Comparison of ENCODE assay signal across 33 cellular contexts in the genomic region with DNA sequence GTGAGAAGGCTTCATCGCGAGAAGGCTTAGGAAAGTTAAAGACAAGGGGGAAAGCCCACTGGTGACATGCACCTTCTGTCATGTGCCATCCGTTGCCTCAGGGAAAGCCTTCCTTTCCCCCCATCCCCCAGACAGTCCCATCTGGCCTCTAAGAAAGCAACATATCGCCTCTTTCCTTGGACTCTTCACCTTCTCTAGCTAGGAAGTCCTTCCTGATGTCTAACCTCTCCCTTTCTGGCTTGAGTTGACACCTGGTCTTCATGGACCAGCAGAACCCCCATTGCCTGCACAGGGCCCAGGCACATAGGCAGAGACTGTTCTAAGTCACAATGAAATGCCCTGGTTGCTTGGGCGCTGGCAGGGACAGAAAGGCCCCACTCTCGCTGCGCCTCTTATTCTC. TPM values are rescaled to one million over a fixed set of nuclear protein-coding genes. Genes with fewer than 3 reads are reported as not detected.
DNase-seq lines count a peak whose midpoint lies in the region; ATAC-seq, FAIRE-seq and TF ChIP-seq lines count a peak whose summit lies in the region.
"Had no signal": no experiment of that assay in that cellular context is flagged by ENCODE, and none has a peak within 500 bp of the region (broad histone marks: within the 10 kb centered on the region; RNA-seq: fewer than 3 reads in every experiment).

No MANE protein-coding gene starts in this region.

- H3K4ac ChIP-seq in H1 (replicated peaks; ENCODE audit: insufficient read length, low read depth, low read length): no peak overlapping the region

- H3K4me3 ChIP-seq in BLaER1 (no peak overlapping the region), H1 (ENCODE audit: extremely low read depth in 1 of 4, insufficient read depth in 2 of 4, low read depth in 3 of 4, low read length in 4 of 4) (no peak overlapping the region), upper lobe of right lung (no peak overlapping the region)
- H3K4me3 ChIP-seq: left ventricle myocardium inferior, sigmoid colon, stomach, tibial artery had no signal

- H3K27me3 ChIP-seq in BLaER1 (peaks cover 5% of the 10 kb centered on the region; the same call in 1 of the 2 replicates), H1 (replicated peaks in 1 of 4; ENCODE audit: control insufficient read depth in 3 of 4, extremely low read depth in 1 of 4, insufficient read depth in 3 of 4, low read length in 3 of 4) (peaks cover 0 to 8% (median 4%) of the 10 kb centered on the region in 4 experiments; a peak in 4 of 7 replicates), upper lobe of right lung (peaks cover 13% of the 10 kb centered on the region)

- DNase-seq in NCI-H524 treated with DMSO at 0.1 percent for 48 hours (lab: John Stamatoyannopoulos, UW): peak; percentile 79
- DNase-seq in H1 (ENCODE audit: low read depth in 1 of 2, low spot score in 2 of 2): no peak
- no peak for DNase-seq in progenitor cell of endocrine pancreas (ENCODE audit: low spot score, unreplicated experiment)
- no peak for DNase-seq in activated CD4-positive, alpha-beta T cell treated with anti-CD3 and anti-CD28 coated beads for 4 hours
- no peak for DNase-seq in upper lobe of right lung
- DNase-seq in MV-4-11 (lab: John Stamatoyannopoulos, UW): no peak
- DNase-seq: activated CD4-positive, alpha-beta T cell treated with anti-CD3 and anti-CD28 coated beads, Interleukin-2, amount 50 U/mL, for 4 hours; activated CD4-positive, CD25-positive, alpha-beta regulatory T cell; activated CD8-positive, alpha-beta memory T cell treated with anti-CD3 and anti-CD28 coated beads, Interleukin-2, amount 10 ng/mL, durations not matched to agents 7 days and 5 days; activated gamma-delta T cell; activated naive CD8-positive, alpha-beta T cell treated with anti-CD3 and anti-CD28 coated beads, Interleukin-2, amount 10 ng/mL, durations not matched to agents 7 days and 5 days; activated T-cell treated with anti-CD3 and anti-CD28 coated beads, Interleukin-2, amount 50 U/mL, for 4 hours; aorta; CD8-positive, alpha-beta memory T cell; DMS153; effector CD4-positive, alpha-beta T cell; Kasumi-1; left ventricle myocardium inferior; mesendoderm; sigmoid colon; SK-N-SH; stimulated activated CD4-positive, alpha-beta T cell treated with anti-CD3 and anti-CD28 coated beads, Interleukin-4, amount 100 ng/mL, for 1 hour; stomach; tibial artery had no signal

- peak overlapping the region; percentile 93; the same call in 1 of the 2 replicates for H2BK15ac ChIP-seq in H1 (ENCODE audit: low read length)

- 0 out of 2 replicates have a peak overlapping the region, but pooled peaks have one; percentile 14 for H3K4me2 ChIP-seq in BLaER1
- peak overlapping the region; percentile 26 to 37; a peak in 2 of 4 replicates for H3K4me2 ChIP-seq in H1 (ENCODE audit: insufficient read depth in 1 of 2, low read depth in 2 of 2, low read length in 2 of 2)
- H3K4me2 ChIP-seq: SK-N-SH had no signal

- no peak for TF ChIP-seq EP300 in H1 (IDR thresholded peaks at IDR 0.05; ENCODE audit: borderline replicate concordance in 1 of 2, low read depth in 2 of 2, low read length in 2 of 2)

- no peaks in the 10 kb centered on the region for H3K79me1 ChIP-seq in H1 (ENCODE audit: low read depth, low read length)

- no peak overlapping the region for H2AK5ac ChIP-seq in H1 (ENCODE audit: low read depth, low read length)

- POLR2A ChIA-PET in H1 (lab: Charles Lee; ENCODE audit: partially characterized antibody): no interaction called here

- H2BK12ac ChIP-seq in H1 (ENCODE audit: low read depth, low read length): peak overlapping the region; percentile 68; the same call in 1 of the 2 replicates

- H2BK20ac ChIP-seq in H1 (ENCODE audit: low read length): 0 out of 2 replicates have a peak overlapping the region, but pooled peaks have one; percentile 3

- no peak for ATAC-seq in upper lobe of right lung
- ATAC-seq in GM21447 (IDR thresholded peaks at IDR 0.05; ENCODE audit: unreplicated experiment): no peak
- ATAC-seq: activated CD8-positive, alpha-beta memory T cell treated with anti-CD3 and anti-CD28 coated beads, Interleukin-2, amount 10 ng/mL, durations not matched to agents 7 days and 5 days; activated T-cell treated with anti-CD3 and anti-CD28 coated beads, Interleukin-2, amount 50 U/mL, for 4 hours; Right ventricle myocardium inferior had no signal

- H3K36me3 ChIP-seq in BLaER1 (no peaks in the 10 kb centered on the region), H1 (ENCODE audit: control insufficient read depth in 2 of 4, insufficient read depth in 4 of 4, low read length in 3 of 4) (no peaks in the 10 kb centered on the region), upper lobe of right lung (no peaks in the 10 kb centered on the region)
- H3K36me3 ChIP-seq: left ventricle myocardium inferior, sigmoid colon, stomach, tibial artery had no signal

- H3K4me3 Mint-ChIP-seq in progenitor cell of endocrine pancreas (ENCODE audit: low read depth): no peak overlapping the region
- H3K4me3 Mint-ChIP-seq: activated CD8-positive, alpha-beta memory T cell treated with anti-CD3 and anti-CD28 coated beads, Interleukin-2, amount 10 ng/mL, durations not matched to agents 7 days and 5 days; activated naive CD8-positive, alpha-beta T cell treated with anti-CD3 and anti-CD28 coated beads, Interleukin-2, amount 10 ng/mL, durations not matched to agents 7 days and 5 days; activated T-cell treated with anti-CD3 and anti-CD28 coated beads, Interleukin-2, amount 50 U/mL, for 4 hours; CD8-positive, alpha-beta memory T cell had no signal

- peak overlapping the region; percentile 10; the same call in 1 of the 2 replicates for H3K18ac ChIP-seq in H1 (ENCODE audit: extremely low read depth, low read length)

- peaks cover 46% of the 10 kb centered on the region for H3K27me3 Mint-ChIP-seq in progenitor cell of endocrine pancreas

- WGBS in H1 (ENCODE audit: extremely low coverage in 1 of 2, insufficient coverage in 1 of 2, insufficient read length in 1 of 2, insufficient replicate concordance in 2 of 2, low coverage in 1 of 2, low lambda C conversion rate in 2 of 2, missing lambda C conversion rate in 1 of 2), 2 experiments: 82% methylated on average over 7 of the region's 7 CpGs; no CpG with 5 or more reads in 1 of the 2 experiments

- H3K9ac ChIP-seq in BLaER1: no peak overlapping the region
- 0 out of 7 replicates have a peak overlapping the region, but pooled peaks of 1 of the 4 experiments have one; percentile 7 for H3K9ac ChIP-seq in H1 (replicated peaks in 1 of 4; ENCODE audit: extremely low read depth in 1 of 4, low read depth in 3 of 4, low read length in 3 of 4)
- H3K9ac ChIP-seq: SK-N-SH had no signal

- no peak overlapping the region for H2BK5ac ChIP-seq in H1 (ENCODE audit: low read depth, low read length)

- intact Hi-C loops in upper lobe of right lung (cut with DNase I): no loop called here

- H4K91ac ChIP-seq in H1 (replicated peaks; ENCODE audit: insufficient read length, low read length): peak overlapping the region; percentile 4

- no peaks in the 10 kb centered on the region for H3K79me2 ChIP-seq in H1 (ENCODE audit: control insufficient read depth in 1 of 2, insufficient read depth in 2 of 2, low read length in 2 of 2)

- FAIRE-seq in H1 (lab: Jason Lieb, UNC): no peak
- FAIRE-seq: islet of Langerhans had no signal

- peaks cover 2% of the 10 kb centered on the region; the same call in 1 of the 2 replicates for H3K23me2 ChIP-seq in H1 (ENCODE audit: low read depth, low read length)

- TF ChIP-seq CTCF in H1 (IDR thresholded peaks at IDR 0.05; ENCODE audit: control extremely low read depth in 1 of 3, insufficient read depth in 1 of 3, low read depth in 1 of 3, low read length in 3 of 3): no peak
- TF ChIP-seq CTCF in progenitor cell of endocrine pancreas (IDR thresholded peaks at IDR 0.05; ENCODE audit: unreplicated experiment): no peak
- TF ChIP-seq CTCF in upper lobe of right lung (IDR thresholded peaks at IDR 0.05): no peak

- H4K8ac ChIP-seq in H1 (ENCODE audit: extremely low read depth, insufficient read depth, low read length): no peak overlapping the region

- no peak overlapping the region for H3K56ac ChIP-seq in H1 (replicated peaks; ENCODE audit: insufficient read length, low read depth, low read length)

- no peak overlapping the region for H3K14ac ChIP-seq in H1 (ENCODE audit: insufficient read length)

- H4K5ac ChIP-seq in H1 (ENCODE audit: insufficient read length, low read depth, low read length): no peak overlapping the region

- no peak overlapping the region for H3K23ac ChIP-seq in H1 (ENCODE audit: insufficient read length)

- peak overlapping the region; percentile 87 for H2AFZ ChIP-seq in H1 (ENCODE audit: low read length)

- H3K36me3 Mint-ChIP-seq in progenitor cell of endocrine pancreas (ENCODE audit: insufficient read depth): no peaks in the 10 kb centered on the region
- H3K36me3 Mint-ChIP-seq: activated CD8-positive, alpha-beta memory T cell treated with anti-CD3 and anti-CD28 coated beads, Interleukin-2, amount 10 ng/mL, durations not matched to agents 7 days and 5 days; activated naive CD8-positive, alpha-beta T cell treated with anti-CD3 and anti-CD28 coated beads, Interleukin-2, amount 10 ng/mL, durations not matched to agents 7 days and 5 days; CD8-positive, alpha-beta memory T cell had no signal

- no peak for TF ChIP-seq RAD21 in H1 (IDR thresholded peaks at IDR 0.05 in 1 of 2, conservative IDR thresholded peaks at IDR 0.05 in 1 of 2; ENCODE audit: low read depth in 2 of 2, low read length in 2 of 2)

- no peak overlapping the region for H2BK120ac ChIP-seq in H1 (replicated peaks; ENCODE audit: low read depth, low read length)

- peaks cover 10% of the 10 kb centered on the region for H3K4me1 Mint-ChIP-seq in progenitor cell of endocrine pancreas (ENCODE audit: low read depth)
- H3K4me1 Mint-ChIP-seq: activated CD8-positive, alpha-beta memory T cell treated with anti-CD3 and anti-CD28 coated beads, Interleukin-2, amount 10 ng/mL, durations not matched to agents 7 days and 5 days; activated naive CD8-positive, alpha-beta T cell treated with anti-CD3 and anti-CD28 coated beads, Interleukin-2, amount 10 ng/mL, durations not matched to agents 7 days and 5 days; CD8-positive, alpha-beta memory T cell had no signal

- peaks cover 12% of the 10 kb centered on the region for H3K4me1 ChIP-seq in BLaER1
- peaks cover 0 to 17% (median 7%) of the 10 kb centered on the region in 4 experiments; a peak in 6 of 7 replicates for H3K4me1 ChIP-seq in H1 (replicated peaks in 1 of 4; ENCODE audit: control insufficient read depth in 3 of 4, insufficient read depth in 4 of 4, low read length in 3 of 4)
- no peaks in the 10 kb centered on the region for H3K4me1 ChIP-seq in upper lobe of right lung
- H3K4me1 ChIP-seq: left ventricle myocardium inferior, sigmoid colon had no signal

- H3K27ac ChIP-seq in BLaER1 (no peak overlapping the region), H1 (ENCODE audit: low read depth, low read length) (no peak overlapping the region), upper lobe of right lung (no peak overlapping the region)
- H3K27ac ChIP-seq: left ventricle myocardium inferior, sigmoid colon, stomach, tibial artery had no signal

- H3K9me3 ChIP-seq in BLaER1 (no peaks in the 10 kb centered on the region), H1 (ENCODE audit: insufficient read depth in 2 of 2, low read depth in 1 of 2, low read length in 1 of 2) (no peaks in the 10 kb centered on the region), upper lobe of right lung (no peaks in the 10 kb centered on the region)
- H3K9me3 ChIP-seq: left ventricle myocardium inferior, sigmoid colon, SK-N-SH, stomach, tibial artery had no signal

- CTCF ChIA-PET in H1 (lab: Charles Lee; ENCODE audit: partially characterized antibody): interaction anchor here (21.4 kb wide), 1 partner anchor 35 kb away, joined by 547 read pairs; no protein-coding TSS in a partner anchor

- TF ChIP-seq POLR2A in H1 (IDR thresholded peaks at IDR 0.05; ENCODE audit: control extremely low read depth in 1 of 2, low read depth in 2 of 2, low read length in 2 of 2): no peak

- H3K9me3 Mint-ChIP-seq in progenitor cell of endocrine pancreas (ENCODE audit: low read depth): no peaks in the 10 kb centered on the region
- H3K9me3 Mint-ChIP-seq: activated naive CD8-positive, alpha-beta T cell treated with anti-CD3 and anti-CD28 coated beads, Interleukin-2, amount 10 ng/mL, durations not matched to agents 7 days and 5 days; activated T-cell treated with anti-CD3 and anti-CD28 coated beads, Interleukin-2, amount 50 U/mL, for 4 hours; CD8-positive, alpha-beta memory T cell had no signal

- H3K27ac Mint-ChIP-seq in progenitor cell of endocrine pancreas: peak overlapping the region; percentile 37
- H3K27ac Mint-ChIP-seq: activated CD8-positive, alpha-beta memory T cell treated with anti-CD3 and anti-CD28 coated beads, Interleukin-2, amount 10 ng/mL, durations not matched to agents 7 days and 5 days; activated naive CD8-positive, alpha-beta T cell treated with anti-CD3 and anti-CD28 coated beads, Interleukin-2, amount 10 ng/mL, durations not matched to agents 7 days and 5 days; CD8-positive, alpha-beta memory T cell had no signal

- H4K20me1 ChIP-seq in BLaER1 (no peaks in the 10 kb centered on the region), H1 (replicated peaks in 1 of 2; ENCODE audit: control insufficient read depth in 1 of 2, insufficient read depth in 2 of 2, low read length in 2 of 2) (no peaks in the 10 kb centered on the region)

RNA-seq across cellular contexts. Expression of a gene that starts 2.2 kb away (rescaled TPM):
- not detected in 2 replicates for total RNA-seq in H1 (2021; fragmentation: NEBNext Ultra II Directional; extraction: Animal tissue kit (Norgen Biotek cat#: 25700))
- not detected in 2 replicates for polyA plus RNA-seq in H1 (2011; rRNA removed)
- polyA plus RNA-seq in H1 (2011; cell fraction: cytosol; rRNA removed): not detected
- not detected for polyA plus RNA-seq in H1 (2011; cell fraction: nucleus; rRNA removed)
- polyA plus RNA-seq in H1 (2012, experiment 1 of 2): not detected in 4 replicates
- not detected for polyA plus RNA-seq in H1 (2012, experiment 2 of 2)
- polyA plus RNA-seq in H1 (2013, experiment 1 of 2): not detected
- polyA plus RNA-seq in H1 (2013, experiment 2 of 2): not detected
- not detected in 2 replicates for polyA minus RNA-seq in H1 (2011; rRNA and poly(A)+ RNA removed)
- polyA minus RNA-seq in H1 (2011; cell fraction: cytosol; rRNA and poly(A)+ RNA removed): not detected
- not detected for polyA minus RNA-seq in H1 (2011; cell fraction: nucleus; rRNA and poly(A)+ RNA removed)
- total RNA-seq in progenitor cell of endocrine pancreas (0.07 TPM in 1 of 2 replicates, not detected in the other), upper lobe of right lung (0.35 TPM)
- total RNA-seq: A172; activated CD8-positive, alpha-beta memory T cell treated with anti-CD3 and anti-CD28 coated beads, Interleukin-2, amount 10 ng/mL, durations not matched to agents 7 days and 5 days; activated naive CD8-positive, alpha-beta T cell treated with anti-CD3 and anti-CD28 coated beads, Interleukin-2, amount 10 ng/mL, durations not matched to agents 7 days and 5 days; activated T-cell treated with anti-CD3 and anti-CD28 coated beads, Interleukin-2, amount 50 U/mL, for 4 hours; aorta; CD8-positive, alpha-beta memory T cell; epithelial cell of proximal tubule; left ventricle myocardium inferior; NCI-H460; pulmonary artery endothelial cell; Right ventricle myocardium inferior; sigmoid colon; T-helper 1 cell treated with Interleukin-12 subunit alpha and Interleukin-12 subunit beta and Interleukin-4 antibody, amounts not matched to agents 30 ng/mL and 1 ng/mL, for 36 hours had no signal
- polyA plus RNA-seq: aorta; CD8-positive, alpha-beta memory T cell; SK-N-SH had no signal

RNA-seq across cellular contexts. Expression of a gene that starts 34.9 kb away (rescaled TPM):
- not detected in 2 replicates for total RNA-seq in H1 (2021; fragmentation: NEBNext Ultra II Directional; extraction: Animal tissue kit (Norgen Biotek cat#: 25700))
- not detected in 2 replicates for polyA plus RNA-seq in H1 (2011; rRNA removed)
- not detected for polyA plus RNA-seq in H1 (2011; cell fraction: cytosol; rRNA removed)
- polyA plus RNA-seq in H1 (2011; cell fraction: nucleus; rRNA removed): not detected
- polyA plus RNA-seq in H1 (2012, experiment 1 of 2): not detected in 4 replicates
- polyA plus RNA-seq in H1 (2012, experiment 2 of 2): not detected
- polyA plus RNA-seq in H1 (2013, experiment 1 of 2): not detected
- polyA plus RNA-seq in H1 (2013, experiment 2 of 2): not detected
- polyA minus RNA-seq in H1 (2011; rRNA and poly(A)+ RNA removed): not detected in 2 replicates
- not detected for polyA minus RNA-seq in H1 (2011; cell fraction: cytosol; rRNA and poly(A)+ RNA removed)
- polyA minus RNA-seq in H1 (2011; cell fraction: nucleus; rRNA and poly(A)+ RNA removed): not detected
- 0.29 and 0.31 TPM in 2 replicates for total RNA-seq in progenitor cell of endocrine pancreas
- total RNA-seq in upper lobe of right lung: 0.87 TPM
- total RNA-seq: A172; activated CD8-positive, alpha-beta memory T cell treated with anti-CD3 and anti-CD28 coated beads, Interleukin-2, amount 10 ng/mL, durations not matched to agents 7 days and 5 days; activated naive CD8-positive, alpha-beta T cell treated with anti-CD3 and anti-CD28 coated beads, Interleukin-2, amount 10 ng/mL, durations not matched to agents 7 days and 5 days; activated T-cell treated with anti-CD3 and anti-CD28 coated beads, Interleukin-2, amount 50 U/mL, for 4 hours; aorta; CD8-positive, alpha-beta memory T cell; epithelial cell of proximal tubule; left ventricle myocardium inferior; NCI-H460; pulmonary artery endothelial cell; Right ventricle myocardium inferior; T-helper 1 cell treated with Interleukin-12 subunit alpha and Interleukin-12 subunit beta and Interleukin-4 antibody, amounts not matched to agents 30 ng/mL and 1 ng/mL, for 36 hours had no signal
- polyA plus RNA-seq: CD8-positive, alpha-beta memory T cell; SK-N-SH had no signal

RNA-seq across cellular contexts. Expression of a gene that starts 44.1 kb away (rescaled TPM):
- total RNA-seq in H1 (2021; fragmentation: NEBNext Ultra II Directional; extraction: Animal tissue kit (Norgen Biotek cat#: 25700)): 43.5 and 44.1 TPM in 2 replicates
- polyA plus RNA-seq in H1 (2011; rRNA removed): 94.4 and 122 TPM in 2 replicates
- 97.4 TPM for polyA plus RNA-seq in H1 (2011; cell fraction: cytosol; rRNA removed)
- polyA plus RNA-seq in H1 (2011; cell fraction: nucleus; rRNA removed): 218 TPM
- 31.5 to 49.8 TPM (median 46.9 TPM) in 4 replicates for polyA plus RNA-seq in H1 (2012, experiment 1 of 2)
- 58.2 TPM for polyA plus RNA-seq in H1 (2012, experiment 2 of 2)
- polyA plus RNA-seq in H1 (2013, experiment 1 of 2): 58.5 TPM
- polyA plus RNA-seq in H1 (2013, experiment 2 of 2): 54.7 TPM
- 44.0 and 46.7 TPM in 2 replicates for polyA minus RNA-seq in H1 (2011; rRNA and poly(A)+ RNA removed)
- polyA minus RNA-seq in H1 (2011; cell fraction: cytosol; rRNA and poly(A)+ RNA removed): 36.4 TPM
- 30.8 TPM for polyA minus RNA-seq in H1 (2011; cell fraction: nucleus; rRNA and poly(A)+ RNA removed)
- total RNA-seq in progenitor cell of endocrine pancreas (41.3 and 46.7 TPM in 2 replicates), upper lobe of right lung (22.7 TPM)
